Comparison of ENCODE assay signal across 21 cellular contexts in genomic region chr2:113230531-113230930, GRCh38. TPM values are rescaled to one million over a fixed set of nuclear protein-coding genes. Genes with fewer than 3 reads are reported as not detected.
DNase-seq lines count a peak whose midpoint lies in the region; ATAC-seq and FAIRE-seq lines count a peak whose summit lies in the region.
"Had no signal": no experiment of that assay in that cellular context is flagged by ENCODE, and none has a peak within 500 bp of the region (broad histone marks: within the 10 kb centered on the region; RNA-seq: fewer than 3 reads in every experiment).

No MANE protein-coding gene starts in this region.

- no peak overlapping the region for H3K4me3 ChIP-seq in mesenchymal stem cell (ENCODE audit: insufficient read depth in 1 of 2, low read depth in 1 of 2, low read length in 2 of 2)
- H3K4me3 ChIP-seq: right atrium auricular region had no signal

- H3K14ac ChIP-seq in mesenchymal stem cell (ENCODE audit: low read length in 2 of 2) = no peak overlapping the region

- H3K27me3 ChIP-seq in mesenchymal stem cell (ENCODE audit: control insufficient read depth in 1 of 2, insufficient read depth in 1 of 2, low read length in 2 of 2) = no peaks in the 10 kb centered on the region
- H3K27me3 ChIP-seq: brain microvascular endothelial cell, right atrium auricular region had no signal

- no peak overlapping the region for H2AFZ ChIP-seq in mesenchymal stem cell (ENCODE audit: low read depth, low read length)

- H3K9ac ChIP-seq in mesenchymal stem cell (ENCODE audit: low read length) = no peak overlapping the region

- peaks cover 32% of the 10 kb centered on the region for H3K4me1 ChIP-seq in mesenchymal stem cell (ENCODE audit: control insufficient read depth, insufficient read depth, low read depth, low read length)

- H3K4me3 Mint-ChIP-seq in activated T-helper 17 cell treated with anti-CD3 and anti-CD28 coated beads, Interleukin-2, amount 50 U/mL, for 72 hours = peak overlapping the region; percentile 23

- peak overlapping the region; percentile 72 for H2AK5ac ChIP-seq in mesenchymal stem cell (ENCODE audit: low read length, severe bottlenecking)

- peak; percentile 72 to 80 for DNase-seq in AML-193 (lab: John Stamatoyannopoulos, UW)
- DNase-seq in GF-D8 (lab: John Stamatoyannopoulos, UW) = peak; percentile 84
- DNase-seq in mesenchymal stem cell = no peak
- no peak for DNase-seq in NCI-H1048 (lab: John Stamatoyannopoulos, UW)
- DNase-seq in NCI-H1694 treated with DMSO at 0.1 percent for 48 hours (lab: John Stamatoyannopoulos, UW) = no peak
- no peak for DNase-seq in GM19239 (ENCODE audit: insufficient read length, low spot score)
- DNase-seq: activated CD8-positive, alpha-beta memory T cell treated with anti-CD3 and anti-CD28 coated beads for 24 hours; activated gamma-delta T cell; brain microvascular endothelial cell; C1 segment of cervical spinal cord; DMS53; erythroblast; kidney; mesendoderm; NCI-H2107; NCI-H526 treated with DMSO at 0.1 percent for 48 hours; stimulated activated CD4-positive, alpha-beta T cell treated with anti-CD3 and anti-CD28 coated beads, Interleukin-1b, Interleukin-23, amount 100 ng/mL, for 48 hours had no signal

- H3K23ac ChIP-seq in mesenchymal stem cell (ENCODE audit: low read length in 2 of 2) = no peak overlapping the region

- peaks cover 7 to 46% of the 10 kb centered on the region in 2 experiments for H3K36me3 ChIP-seq in mesenchymal stem cell (ENCODE audit: control insufficient read depth in 1 of 2, insufficient read depth in 2 of 2, low read depth in 1 of 2, low read length in 2 of 2)
- H3K36me3 ChIP-seq: brain microvascular endothelial cell, right atrium auricular region had no signal

- peaks cover 5% of the 10 kb centered on the region for H3K36me3 Mint-ChIP-seq in activated T-helper 17 cell treated with anti-CD3 and anti-CD28 coated beads, Interleukin-2, amount 50 U/mL, for 72 hours (ENCODE audit: low read depth)

- H3K9me3 Mint-ChIP-seq in activated T-helper 17 cell treated with anti-CD3 and anti-CD28 coated beads, Interleukin-2, amount 50 U/mL, for 72 hours = no peaks in the 10 kb centered on the region

- H4K91ac ChIP-seq in mesenchymal stem cell (ENCODE audit: low read length) = no peak overlapping the region

- no peak overlapping the region for H3K4me2 ChIP-seq in mesenchymal stem cell (ENCODE audit: low read length, poor library complexity, severe bottlenecking)

- H3K18ac ChIP-seq in mesenchymal stem cell (ENCODE audit: low read depth in 1 of 2, low read length in 2 of 2) = no peak overlapping the region

- no peak overlapping the region for H2BK12ac ChIP-seq in mesenchymal stem cell (ENCODE audit: low read length in 2 of 2)

- no peak overlapping the region for H4K8ac ChIP-seq in mesenchymal stem cell (ENCODE audit: low read length)

- H2BK5ac ChIP-seq in mesenchymal stem cell (ENCODE audit: low read depth, low read length, poor library complexity, severe bottlenecking) = no peak overlapping the region

- H3K4me1 Mint-ChIP-seq in activated T-helper 17 cell treated with anti-CD3 and anti-CD28 coated beads, Interleukin-2, amount 50 U/mL, for 72 hours = peaks cover 15% of the 10 kb centered on the region

- peaks cover 1% of the 10 kb centered on the region for H3K79me1 ChIP-seq in mesenchymal stem cell (replicated peaks; ENCODE audit: low read length, poor library complexity, severe bottlenecking)

- no peak for FAIRE-seq in GM19239 (lab: Jason Lieb, UNC)
- FAIRE-seq: H1, kidney had no signal

- H2BK15ac ChIP-seq in mesenchymal stem cell (ENCODE audit: low read depth, poor library complexity, severe bottlenecking) = no peak overlapping the region

- WGBS in mesenchymal stem cell = 94% methylated on average over 6 of the region's 6 CpGs

- ATAC-seq in activated T-helper 17 cell treated with anti-CD3 and anti-CD28 coated beads, Interleukin-2, amount 50 U/mL, for 72 hours (replicated peaks) = peak; percentile 13
- ATAC-seq: SK-N-SH treated with all-trans-retinoic acid at 6 μM for 48 hours had no signal

- H3K27me3 Mint-ChIP-seq in activated T-helper 17 cell treated with anti-CD3 and anti-CD28 coated beads, Interleukin-2, amount 50 U/mL, for 72 hours = no peaks in the 10 kb centered on the region

- H3K27ac Mint-ChIP-seq in activated T-helper 17 cell treated with anti-CD3 and anti-CD28 coated beads, Interleukin-2, amount 50 U/mL, for 72 hours = peak overlapping the region; percentile 78

- no peaks in the 10 kb centered on the region for H3K9me3 ChIP-seq in mesenchymal stem cell (ENCODE audit: control insufficient read depth, low read length)
- H3K9me3 ChIP-seq: right atrium auricular region had no signal

- H3K27ac ChIP-seq in mesenchymal stem cell (ENCODE audit: low read length, poor library complexity, severe bottlenecking) = peak overlapping the region; percentile 9
- H3K27ac ChIP-seq: brain microvascular endothelial cell had no signal

- no peak overlapping the region for H2BK120ac ChIP-seq in mesenchymal stem cell (ENCODE audit: low read depth, low read length)

- no peak overlapping the region for H3K4ac ChIP-seq in mesenchymal stem cell (ENCODE audit: low read depth in 1 of 2, low read length in 2 of 2)

RNA-seq across cellular contexts. Expression of gene PAX8, which starts 48.2 kb away (rescaled TPM):
- 1 to 10 TPM in 1 of 2 donors, under 1 TPM in 1; 0.86 to 1.6 TPM for total RNA-seq in activated T-helper 17 cell treated with anti-CD3 and anti-CD28 coated beads, Interleukin-2, amount 50 U/mL, for 72 hours
- 0.03 TPM for polyA plus RNA-seq in mesenchymal stem cell (2013, experiment 1 of 2)
- 0.10 TPM for polyA plus RNA-seq in mesenchymal stem cell (2013, experiment 2 of 2)
- total RNA-seq: H1 had no signal

RNA-seq across cellular contexts. Expression of gene PSD4, which starts 56.8 kb away (rescaled TPM):
- total RNA-seq in activated T-helper 17 cell treated with anti-CD3 and anti-CD28 coated beads, Interleukin-2, amount 50 U/mL, for 72 hours = 100 to 1,000 TPM; 300 to 503 TPM
- polyA plus RNA-seq in mesenchymal stem cell (2013, experiment 1 of 2) = 0.37 TPM
- 0.45 TPM for polyA plus RNA-seq in mesenchymal stem cell (2013, experiment 2 of 2)

Comparison
In these comparisons a context has a peak if more than half of its experiments do, and no peak if none do; other contexts are left out.
1. DNase-seq: peak in AML-193 (2 of 2) and GF-D8 (single experiment); none in mesenchymal stem cell (single experiment), NCI-H1048 (single experiment), NCI-H1694 treated with DMSO at 0.1 percent for 48 hours (single experiment) and GM19239 (single experiment).